ENCODE assay signal across 11 cellular contexts in genomic region chr11:59667812-59668187, GRCh38. TPM values are rescaled to one million over a fixed set of nuclear protein-coding genes. Genes with fewer than 3 reads are reported as not detected.
DNase-seq lines count a peak whose midpoint lies in the region; ATAC-seq, FAIRE-seq and TF ChIP-seq lines count a peak whose summit lies in the region.
"Had no signal": no experiment of that assay in that cellular context is flagged by ENCODE, and none has a peak within 500 bp of the region (broad histone marks: within the 10 kb centered on the region; RNA-seq: fewer than 3 reads in every experiment).

No MANE protein-coding gene starts in this region.

- H3K9me3 ChIP-seq in GM12878 (replicated peaks; ENCODE audit: control insufficient read depth, insufficient read depth, low read length) (no peaks in the 10 kb centered on the region), lung (ENCODE audit: control insufficient read depth in 2 of 2, insufficient read depth in 1 of 2, low read length in 1 of 2) (no peaks in the 10 kb centered on the region), upper lobe of left lung (no peaks in the 10 kb centered on the region)

- no peak for DNase-seq in activated naive CD4-positive, alpha-beta T cell treated with anti-CD3 and anti-CD28 coated beads, Interleukin-2, amount 10 ng/mL, durations not matched to agents 7 days and 5 days
- no peak for DNase-seq in activated naive CD4-positive, alpha-beta T cell treated with Interleukin-2 at 50 U/mL for 16 hours
- DNase-seq in GM12878 (ENCODE audit: low read depth, low spot score): no peak
- no peak for DNase-seq in lung (ENCODE audit: low spot score)
- no peak for DNase-seq in upper lobe of left lung
- no peak for DNase-seq in superior temporal gyrus (ENCODE audit: extremely low spot score)
- DNase-seq in posterior vena cava (ENCODE audit: low spot score): no peak
- DNase-seq: DMS79 treated with DMSO at 0.1 percent for 48 hours had no signal

- TF ChIP-seq CTCF in GM12878 (IDR thresholded peaks at IDR 0.05 in 2 of 3, conservative IDR thresholded peaks at IDR 0.05 in 1 of 3; ENCODE audit: control insufficient read depth in 2 of 3, extremely low read depth in 1 of 3, insufficient read depth in 1 of 3, low read depth in 3 of 3, low read length in 3 of 3) (no peak), lung (IDR thresholded peaks at IDR 0.05; ENCODE audit: control extremely low read depth, extremely low read depth) (no peak), upper lobe of left lung (IDR thresholded peaks at IDR 0.05) (no peak)

- H3K4me3 Mint-ChIP-seq in activated naive CD4-positive, alpha-beta T cell treated with anti-CD3 and anti-CD28 coated beads, Interleukin-2, amount 10 ng/mL, durations not matched to agents 7 days and 5 days: peak overlapping the region; percentile 87

- RAD21 ChIA-PET in GM12878 (lab: Charles Lee; ENCODE audit: unreplicated experiment): no interaction called here

- H3K9ac ChIP-seq in GM12878 (ENCODE audit: control insufficient read depth, insufficient read depth, low read length): peak overlapping the region; percentile 86

- TF ChIP-seq POLR2A in GM12878 (IDR thresholded peaks at IDR 0.05; ENCODE audit: low read depth, low read length) (no peak), upper lobe of left lung (IDR thresholded peaks at IDR 0.05) (no peak)

- no peak for FAIRE-seq in GM12878 (lab: Jason Lieb, UNC)
- FAIRE-seq: endometrium had no signal

- H3K4me2 ChIP-seq in GM12878 (ENCODE audit: control insufficient read depth, insufficient read depth): peak overlapping the region; percentile 78

- POLR2A ChIA-PET in GM12878 (lab: Charles Lee): no interaction called here

- no peaks in the 10 kb centered on the region for H4K20me1 ChIP-seq in GM12878 (ENCODE audit: control insufficient read depth, insufficient read depth)

- in situ Hi-C loops in GM12878 (cut with MboI): loop anchor here (5.0 to 25.0 kb wide), 2 partner anchors 115 to 1080 kb away; partner anchors contain the start of genes LPXN and ZFP91

- CTCF ChIA-PET in activated naive CD4-positive, alpha-beta T cell treated with anti-CD3 and anti-CD28 coated beads, Interleukin-2, amount 10 ng/mL, durations not matched to agents 7 days and 5 days (lab: Charles Lee): no interaction called here
- CTCF ChIA-PET in GM12878 (lab: Yijun Ruan, JAX): interaction anchor here (1.0 to 2.3 kb wide), 2 partner anchors 13 to 130 kb away, joined by 5 to 15 read pairs; no protein-coding TSS in a partner anchor

- no peak overlapping the region for H2AFZ ChIP-seq in GM12878 (ENCODE audit: control insufficient read depth, low read depth, low read length)

- H3K4me3 ChIP-seq in GM12878 (peak overlapping the region; percentile 98), lung (peak overlapping the region; percentile 82), upper lobe of left lung (peak overlapping the region; percentile 57 to 96 (median 89))

- H3K4me1 ChIP-seq in GM12878 (ENCODE audit: control insufficient read depth, insufficient read depth, low read length) (no peaks in the 10 kb centered on the region; the same call in 1 of the 2 replicates), lung (ENCODE audit: control insufficient read depth in 2 of 2, insufficient read depth in 2 of 2, low read length in 2 of 2) (peaks cover 0 to 7% of the 10 kb centered on the region in 2 donors), upper lobe of left lung (peaks cover 20 to 44% (median 28%) of the 10 kb centered on the region in 4 donors)

- peaks cover 31% of the 10 kb centered on the region for H3K36me3 Mint-ChIP-seq in activated naive CD4-positive, alpha-beta T cell treated with anti-CD3 and anti-CD28 coated beads, Interleukin-2, amount 10 ng/mL, durations not matched to agents 7 days and 5 days

- H3K9me3 Mint-ChIP-seq in activated naive CD4-positive, alpha-beta T cell treated with anti-CD3 and anti-CD28 coated beads, Interleukin-2, amount 10 ng/mL, durations not matched to agents 7 days and 5 days: no peaks in the 10 kb centered on the region

- SMC1A ChIA-PET in GM12878 (lab: Charles Lee; ENCODE audit: uncharacterized antibody, unreplicated experiment): interaction anchor here (0.7 to 2.9 kb wide), 2 partner anchors 102 to 130 kb away, joined by 3 to 9 read pairs; no protein-coding TSS in a partner anchor

- intact Hi-C loops in GM12878 (cut with micrococcal nuclease; ENCODE audit: unreplicated experiment): loop anchor here (2.0 to 10.0 kb wide), 4 partner anchors 53 to 453 kb away; partner anchors contain the start of genes MPEG1, MRPL16 and OSBP
- intact Hi-C loops in posterior vena cava (cut with DNase I): loop anchor here in 1 of 2 donors (10.0 kb wide), 2 partner anchors 53 to 113 kb away; partner anchors contain the start of gene OSBP

- peak overlapping the region; percentile 94 for H3K27ac Mint-ChIP-seq in activated naive CD4-positive, alpha-beta T cell treated with anti-CD3 and anti-CD28 coated beads, Interleukin-2, amount 10 ng/mL, durations not matched to agents 7 days and 5 days

- 2% methylated on average over 3 of the region's 3 CpGs for WGBS in GM12878 (ENCODE audit: insufficient coverage, insufficient replicate concordance, low lambda C conversion rate, missing lambda C conversion rate)
- 32 to 47% methylated on average over 3 of the region's 3 CpGs for WGBS in lung, 2 donors
- WGBS in upper lobe of left lung, 2 donors: 34 to 36% methylated on average over 3 of the region's 3 CpGs

- TF ChIP-seq RAD21 in GM12878 (IDR thresholded peaks at IDR 0.05; ENCODE audit: insufficient read depth, low read depth, low read length): no peak

- H3K79me2 ChIP-seq in GM12878 (ENCODE audit: control insufficient read depth, insufficient read depth, low read length): peaks cover 43% of the 10 kb centered on the region

- TF ChIP-seq EP300 in GM12878 (IDR thresholded peaks at IDR 0.05; ENCODE audit: borderline replicate concordance in 1 of 2, control insufficient read depth in 1 of 2, low read depth in 2 of 2, low read length in 2 of 2) (no peak), upper lobe of left lung (IDR thresholded peaks at IDR 0.05) (no peak)

- peaks cover 51% of the 10 kb centered on the region for H3K4me1 Mint-ChIP-seq in activated naive CD4-positive, alpha-beta T cell treated with anti-CD3 and anti-CD28 coated beads, Interleukin-2, amount 10 ng/mL, durations not matched to agents 7 days and 5 days

- TSS peak; percentile 62 for BruUV-seq in GM12878 (replicated peaks; lab: Mats Ljungman, UMichigan)

- H3K36me3 ChIP-seq in GM12878 (ENCODE audit: control insufficient read depth in 2 of 2, insufficient read depth in 2 of 2, low read length in 1 of 2) (peaks cover 0 to 17% of the 10 kb centered on the region in 2 experiments; a peak in 2 of 4 replicates), lung (ENCODE audit: control insufficient read depth in 2 of 2, insufficient read depth in 2 of 2, low read length in 2 of 2) (peaks cover 4 to 12% of the 10 kb centered on the region in 2 donors), upper lobe of left lung (peaks cover 11 to 38% (median 23%) of the 10 kb centered on the region in 4 donors)

- no peaks in the 10 kb centered on the region for H3K27me3 Mint-ChIP-seq in activated naive CD4-positive, alpha-beta T cell treated with anti-CD3 and anti-CD28 coated beads, Interleukin-2, amount 10 ng/mL, durations not matched to agents 7 days and 5 days

- H3K27me3 ChIP-seq in GM12878 (replicated peaks in 1 of 2; ENCODE audit: control insufficient read depth in 2 of 2, insufficient read depth in 2 of 2, low read length in 1 of 2) (no peaks in the 10 kb centered on the region), lung (ENCODE audit: control insufficient read depth, insufficient read depth) (no peaks in the 10 kb centered on the region), upper lobe of left lung (no peaks in the 10 kb centered on the region)

- H3K27ac ChIP-seq in GM12878 (ENCODE audit: control insufficient read depth, insufficient read depth) (peak overlapping the region; percentile 86), lung (ENCODE audit: low read depth in 1 of 2, low read length in 1 of 2) (peak overlapping the region; percentile 46 to 58), upper lobe of left lung (peak overlapping the region; percentile 96 to 100 (median 96))

- ATAC-seq in GM12878 (no peak), lung (ENCODE audit: insufficient read depth, low FRiP score) (no peak), upper lobe of left lung (ENCODE audit: low FRiP score in 2 of 2) (no peak), HG02840 (IDR thresholded peaks at IDR 0.05; ENCODE audit: low FRiP score, unreplicated experiment) (no peak)

RNA-seq across cellular contexts. Expression of gene PATL1, which starts 1.0 kb away (rescaled TPM):
- 47.8 and 48.7 TPM in 2 replicates for total RNA-seq in GM12878 (2013; cell fraction: nucleolus; rRNA removed)
- total RNA-seq in GM12878 (2014; rRNA removed) (12.9 TPM in 2 replicates), GM12878 (2014; rRNA removed; fragmentation: Illumina TruSeq; extraction: Trizol) (16.9 TPM in 2 replicates), GM12878 (2021) (39.3 and 41.5 TPM in 2 replicates), lung (10 to 100 TPM; 23.1 to 29.3 TPM), upper lobe of left lung (10 to 100 TPM; 13.4 to 34.5 (median 23.7) TPM), posterior vena cava (10 to 100 TPM; 19.4 to 24.2 TPM)
- 28.9 TPM for polyA plus RNA-seq in GM12878 (2011; ENCODE audit: low read depth)
- polyA plus RNA-seq in GM12878 (2011; rRNA removed) (51.1 and 61.0 TPM in 2 replicates), GM12878 (2014; fragmentation: Illumina TruSeq; extraction: Trizol) (62.0 and 71.3 TPM in 2 replicates), GM12878 (2014; fragmentation: Nextera tagmentation; extraction: Ambion mirVana) (1 to 10 TPM; 5.3 to 5.9 TPM), GM12878 (2014; rRNA removed) (25.7 and 30.0 TPM in 2 replicates), GM12878 (2016; fragmentation: Nextera tagmentation; extraction: Ambion mirVana) (1 to 10 TPM; 8.9 to 9.2 TPM), lung (10 to 100 TPM; 12.8 to 28.8 TPM)
- 57.8 and 80.3 TPM in 2 replicates for polyA plus RNA-seq in GM12878 (2011; cell fraction: cytosol; rRNA removed)
- 48.6 and 52.8 TPM in 2 replicates for polyA plus RNA-seq in GM12878 (2011; cell fraction: nucleus; rRNA removed)
- 33.7 and 38.8 TPM in 2 replicates for polyA plus RNA-seq in GM12878 (2012)
- 44.2 TPM in 2 replicates for polyA minus RNA-seq in GM12878 (2011; rRNA and poly(A)+ RNA removed)
- 15.1 and 15.4 TPM in 2 replicates for polyA minus RNA-seq in GM12878 (2011; cell fraction: cytosol; rRNA and poly(A)+ RNA removed)
- polyA minus RNA-seq in GM12878 (2011; cell fraction: nucleus; rRNA and poly(A)+ RNA removed): 16.8 and 23.8 TPM in 2 replicates

RNA-seq across cellular contexts. Expression of gene OR10V1, which starts 45.8 kb away (rescaled TPM):
- not detected in 2 replicates for total RNA-seq in GM12878 (2013; cell fraction: nucleolus; rRNA removed)
- total RNA-seq in GM12878 (2014; rRNA removed) (not detected in 2 replicates), GM12878 (2014; rRNA removed; fragmentation: Illumina TruSeq; extraction: Trizol) (not detected in 2 replicates), GM12878 (2021) (not detected in 2 replicates), lung (not detected), upper lobe of left lung (not detected), posterior vena cava (not detected)
- polyA plus RNA-seq in GM12878 (2011; ENCODE audit: low read depth): not detected
- polyA plus RNA-seq in GM12878 (2011; rRNA removed) (not detected in 2 replicates), GM12878 (2014; fragmentation: Illumina TruSeq; extraction: Trizol) (not detected in 2 replicates), GM12878 (2014; fragmentation: Nextera tagmentation; extraction: Ambion mirVana) (not detected), GM12878 (2014; rRNA removed) (not detected in 2 replicates), GM12878 (2016; fragmentation: Nextera tagmentation; extraction: Ambion mirVana) (not detected), lung (not detected)
- not detected in 2 replicates for polyA plus RNA-seq in GM12878 (2011; cell fraction: cytosol; rRNA removed)
- not detected in 2 replicates for polyA plus RNA-seq in GM12878 (2011; cell fraction: nucleus; rRNA removed)
- polyA plus RNA-seq in GM12878 (2012): not detected in 2 replicates
- not detected in 2 replicates for polyA minus RNA-seq in GM12878 (2011; rRNA and poly(A)+ RNA removed)
- not detected in 2 replicates for polyA minus RNA-seq in GM12878 (2011; cell fraction: cytosol; rRNA and poly(A)+ RNA removed)
- polyA minus RNA-seq in GM12878 (2011; cell fraction: nucleus; rRNA and poly(A)+ RNA removed): not detected in 2 replicates
- total RNA-seq: LHCN-M2 had no signal

RNA-seq across cellular contexts. Expression of gene OSBP, which starts 52.2 kb away (rescaled TPM):
- total RNA-seq in GM12878 (2013; cell fraction: nucleolus; rRNA removed): 49.9 and 50.5 TPM in 2 replicates
- total RNA-seq in GM12878 (2014; rRNA removed): 22.5 and 23.5 TPM in 2 replicates
- total RNA-seq in GM12878 (2014; rRNA removed; fragmentation: Illumina TruSeq; extraction: Trizol): 24.6 and 26.8 TPM in 2 replicates
- total RNA-seq in GM12878 (2021): 34.9 and 36.0 TPM in 2 replicates
- polyA plus RNA-seq in GM12878 (2011; ENCODE audit: low read depth): 21.3 TPM
- polyA plus RNA-seq in GM12878 (2011; rRNA removed): 27.7 and 28.8 TPM in 2 replicates
- 16.3 and 25.2 TPM in 2 replicates for polyA plus RNA-seq in GM12878 (2011; cell fraction: cytosol; rRNA removed)
- polyA plus RNA-seq in GM12878 (2011; cell fraction: nucleus; rRNA removed): 28.1 and 31.1 TPM in 2 replicates
- polyA plus RNA-seq in GM12878 (2012): 22.6 and 27.8 TPM in 2 replicates
- 41.2 and 49.2 TPM in 2 replicates for polyA plus RNA-seq in GM12878 (2014; fragmentation: Illumina TruSeq; extraction: Trizol)
- polyA plus RNA-seq in GM12878 (2014; fragmentation: Nextera tagmentation; extraction: Ambion mirVana): 10 to 100 TPM in 1 of 2 experiments, 1 to 10 TPM in 1; 9.8 to 10.7 TPM
- 19.3 and 20.9 TPM in 2 replicates for polyA plus RNA-seq in GM12878 (2014; rRNA removed)
- 10 to 100 TPM in 1 of 2 experiments, 1 to 10 TPM in 1; 5.9 to 11.8 TPM for polyA plus RNA-seq in GM12878 (2016; fragmentation: Nextera tagmentation; extraction: Ambion mirVana)
- 34.5 and 35.6 TPM in 2 replicates for polyA minus RNA-seq in GM12878 (2011; rRNA and poly(A)+ RNA removed)
- polyA minus RNA-seq in GM12878 (2011; cell fraction: cytosol; rRNA and poly(A)+ RNA removed): 11.0 and 16.9 TPM in 2 replicates
- 14.3 and 22.8 TPM in 2 replicates for polyA minus RNA-seq in GM12878 (2011; cell fraction: nucleus; rRNA and poly(A)+ RNA removed)
- 10 to 100 TPM; 39.1 to 41.9 TPM for total RNA-seq in lung
- 10 to 100 TPM; 12.0 to 21.2 TPM for polyA plus RNA-seq in lung
- 10 to 100 TPM; 24.4 to 52.6 (median 35.0) TPM for total RNA-seq in upper lobe of left lung
- total RNA-seq in posterior vena cava: 10 to 100 TPM; 29.7 to 35.7 TPM
